15 cellular contexts compared by ENCODE assay signal in genomic region chr9:115369322-115369957, GRCh38.
DNase-seq lines count a peak whose midpoint lies in the region; ATAC-seq, FAIRE-seq and TF ChIP-seq lines count a peak whose summit lies in the region.
"Had no signal": no experiment of that assay in that cellular context is flagged by ENCODE, and none has a peak within 500 bp of the region (broad histone marks: within the 10 kb centered on the region; RNA-seq: fewer than 3 reads in every experiment).

No MANE protein-coding gene starts in this region.

- TF ChIP-seq CTCF in AG09319 (IDR thresholded peaks at IDR 0.05; ENCODE audit: low read depth, low read length) (no peak), mammary epithelial cell (conservative IDR thresholded peaks at IDR 0.05 in 1 of 2, IDR thresholded peaks at IDR 0.05 in 1 of 2; ENCODE audit: extremely low read depth in 1 of 2, insufficient read depth in 1 of 2, low read depth in 1 of 2, low read length in 2 of 2) (no peak), kidney (IDR thresholded peaks at IDR 0.05; ENCODE audit: borderline replicate concordance, extremely low read depth, insufficient read depth) (no peak), endothelial cell (IDR thresholded peaks at IDR 0.05; ENCODE audit: unreplicated experiment) (no peak)

- no peak overlapping the region for H3K27ac ChIP-seq in mammary epithelial cell (ENCODE audit: insufficient read depth, low read depth, low read length)
- H3K27ac ChIP-seq in kidney (ENCODE audit: low read depth in 2 of 2, low read length in 2 of 2): no peak overlapping the region
- H3K27ac ChIP-seq: HL-60 had no signal

- FAIRE-seq in kidney (lab: Jason Lieb, UNC): no peak
- no peak for FAIRE-seq in frontal cortex (lab: Jason Lieb, UNC)

- no TSS peak for BruUV-seq in mammary epithelial cell (replicated peaks; lab: Mats Ljungman, UMichigan)

- H3K4me1 ChIP-seq in mammary epithelial cell (ENCODE audit: insufficient read depth, low read length): peaks cover 28% of the 10 kb centered on the region
- H3K4me1 ChIP-seq in kidney (ENCODE audit: control insufficient read depth in 1 of 2, insufficient read depth in 1 of 2, low read depth in 1 of 2, low read length in 2 of 2): no peaks in the 10 kb centered on the region

- H3K4me3 Mint-ChIP-seq in endothelial cell (ENCODE audit: unreplicated experiment): no peak overlapping the region
- H3K4me3 Mint-ChIP-seq: activated CD8-positive, alpha-beta memory T cell treated with anti-CD3 and anti-CD28 coated beads, Interleukin-2, amount 10 ng/mL, durations not matched to agents 7 days and 5 days; central memory CD8-positive, alpha-beta T cell; GM23338; T-cell had no signal

- H2AFZ ChIP-seq in mammary epithelial cell (ENCODE audit: low read depth, low read length): no peak overlapping the region
- H2AFZ ChIP-seq: GM23338 had no signal

- no peaks in the 10 kb centered on the region for H3K9me3 Mint-ChIP-seq in endothelial cell (ENCODE audit: unreplicated experiment)
- H3K9me3 Mint-ChIP-seq: GM23338 had no signal

- intact Hi-C loops in mammary epithelial cell (cut with micrococcal nuclease) (no loop called here), kidney (cut with DNase I) (no loop called here)

- no peaks in the 10 kb centered on the region for H3K27me3 ChIP-seq in mammary epithelial cell (ENCODE audit: insufficient read depth, low read length)

- in situ Hi-C loops in mammary epithelial cell (cut with MboI; ENCODE audit: low sequenced_read_pairs in 2 of 2): no loop called here

- H3K4me2 ChIP-seq in mammary epithelial cell (ENCODE audit: insufficient read depth, low read depth, low read length): no peak overlapping the region
- H3K4me2 ChIP-seq: GM23338 had no signal

- WGBS in mammary epithelial cell (ENCODE audit: low coverage, missing lambda C conversion rate): 48% methylated on average over 5 of the region's 5 CpGs

- H3K27ac Mint-ChIP-seq in endothelial cell (ENCODE audit: unreplicated experiment): no peak overlapping the region
- H3K27ac Mint-ChIP-seq: activated CD8-positive, alpha-beta memory T cell treated with anti-CD3 and anti-CD28 coated beads, Interleukin-2, amount 10 ng/mL, durations not matched to agents 7 days and 5 days; GM23338; progenitor cell of endocrine pancreas; T-cell had no signal

- no peaks in the 10 kb centered on the region for H3K9me3 ChIP-seq in mammary epithelial cell (replicated peaks; ENCODE audit: insufficient read depth, low read length)
- H3K9me3 ChIP-seq in kidney (ENCODE audit: control insufficient read depth in 1 of 2, low read length in 2 of 2): no peaks in the 10 kb centered on the region

- H3K9ac ChIP-seq in mammary epithelial cell (ENCODE audit: insufficient read depth, low read length) (no peak overlapping the region), kidney (ENCODE audit: low read length in 2 of 2) (no peak overlapping the region)

- no peaks in the 10 kb centered on the region for H3K36me3 Mint-ChIP-seq in endothelial cell (ENCODE audit: low read depth, unreplicated experiment)
- H3K36me3 Mint-ChIP-seq: activated CD8-positive, alpha-beta memory T cell treated with anti-CD3 and anti-CD28 coated beads, Interleukin-2, amount 10 ng/mL, durations not matched to agents 7 days and 5 days; T-cell had no signal

- ATAC-seq in GM18867 (IDR thresholded peaks at IDR 0.05; ENCODE audit: unreplicated experiment) (no peak), GM19455 (IDR thresholded peaks at IDR 0.05; ENCODE audit: unreplicated experiment) (no peak)
- ATAC-seq: activated CD8-positive, alpha-beta memory T cell treated with anti-CD3 and anti-CD28 coated beads, Interleukin-2, amount 10 ng/mL, durations not matched to agents 7 days and 5 days; GM23338; T-cell had no signal

- H4K20me1 ChIP-seq in mammary epithelial cell (ENCODE audit: insufficient read depth, low read length): no peaks in the 10 kb centered on the region

- H3K4me1 Mint-ChIP-seq in endothelial cell (ENCODE audit: unreplicated experiment): no peaks in the 10 kb centered on the region
- H3K4me1 Mint-ChIP-seq: activated CD8-positive, alpha-beta memory T cell treated with anti-CD3 and anti-CD28 coated beads, Interleukin-2, amount 10 ng/mL, durations not matched to agents 7 days and 5 days; central memory CD8-positive, alpha-beta T cell; T-cell had no signal

- no peaks in the 10 kb centered on the region for H3K36me3 ChIP-seq in mammary epithelial cell (ENCODE audit: insufficient read depth, low read length)
- H3K36me3 ChIP-seq in kidney (ENCODE audit: control insufficient read depth in 1 of 2, insufficient read depth in 2 of 2, low read length in 2 of 2): no peaks in the 10 kb centered on the region

- H3K4me3 ChIP-seq in mammary epithelial cell (replicated peaks in 1 of 3; ENCODE audit: insufficient read depth in 1 of 3, low read depth in 2 of 3, low read length in 3 of 3): no peak overlapping the region
- no peak overlapping the region for H3K4me3 ChIP-seq in kidney (ENCODE audit: low read length in 2 of 2)
- H3K4me3 ChIP-seq: GM23338 had no signal

- DNase-seq in AG09319 (ENCODE audit: extremely low read depth, low read depth): peak; percentile 44
- DNase-seq in NCI-H1092 (lab: John Stamatoyannopoulos, UW): peak; percentile 73
- DNase-seq in mammary epithelial cell: peak; percentile 37
- peak; percentile 56 for DNase-seq in kidney
- no peak for DNase-seq in endothelial cell (ENCODE audit: low spot score)
- no peak for DNase-seq in frontal cortex (ENCODE audit: low spot score in 2 of 2)
- DNase-seq: activated CD8-positive, alpha-beta memory T cell treated with anti-CD3 and anti-CD28 coated beads, Interleukin-2, amount 10 ng/mL, durations not matched to agents 7 days and 5 days; NCI-H2029; T-cell had no signal

- CTCF ChIA-PET in mammary epithelial cell (lab: Charles Lee; ENCODE audit: low non-redundant PET): no interaction called here

- H3K27me3 Mint-ChIP-seq in endothelial cell (ENCODE audit: unreplicated experiment): no peaks in the 10 kb centered on the region
- H3K27me3 Mint-ChIP-seq: activated CD8-positive, alpha-beta memory T cell treated with anti-CD3 and anti-CD28 coated beads, Interleukin-2, amount 10 ng/mL, durations not matched to agents 7 days and 5 days; progenitor cell of endocrine pancreas had no signal

- no peaks in the 10 kb centered on the region for H3K79me2 ChIP-seq in mammary epithelial cell (ENCODE audit: insufficient read depth, low read length)

- dilution Hi-C loops in mammary epithelial cell (cut with HindIII; ENCODE audit: low sequenced_read_pairs): no loop called here

Comparison
In these comparisons a context has a peak if more than half of its experiments do, and no peak if none do; other contexts are left out.
1. DNase-seq: peak in AG09319 (single experiment), NCI-H1092 (single experiment), mammary epithelial cell (single experiment) and kidney (single experiment); none in endothelial cell (single experiment) and frontal cortex (0 of 2).